In the genomic region with DNA sequence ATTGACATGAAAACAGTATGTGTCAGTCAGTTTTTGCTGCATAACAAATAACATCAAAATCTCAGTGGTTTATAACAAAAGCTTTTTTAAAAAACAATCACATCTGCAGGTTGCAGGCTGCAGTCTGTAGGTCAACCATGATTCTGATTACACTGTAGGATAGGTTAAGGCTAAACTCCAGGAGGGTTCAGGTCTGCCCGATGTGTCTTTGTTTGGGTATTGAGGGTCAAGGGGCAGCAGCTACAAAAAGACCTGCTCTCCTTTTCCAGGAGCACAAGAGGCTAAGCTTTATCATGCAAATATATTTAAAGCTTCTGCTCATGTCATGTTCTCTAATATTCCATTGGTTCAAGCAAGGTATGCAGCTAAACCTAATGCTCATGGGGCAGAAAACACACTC, we compare ENCODE assay signal across 11 cellular contexts. TPM values are rescaled to one million over a fixed set of nuclear protein-coding genes. Genes with fewer than 3 reads are reported as not detected.
"Had no signal": no experiment of that assay in that cellular context is flagged by ENCODE, and none has a peak within 500 bp of the region (broad histone marks: within the 10 kb centered on the region; RNA-seq: fewer than 3 reads in every experiment).

No MANE protein-coding gene starts in this region.

- H3K4me2 ChIP-seq: KMS-11 had no signal

- H3K9me3 ChIP-seq: HAP-1 had no signal

- H3K4me3 Mint-ChIP-seq: HFFc6, IgD-negative memory B cell had no signal

- H3K27ac ChIP-seq: GM23248, HL-60, KMS-11 had no signal

- H3K27me3 Mint-ChIP-seq: IgD-negative memory B cell had no signal

- ATAC-seq: HCT116, HepG2 had no signal

- H3K9ac ChIP-seq: GM23248, KMS-11 had no signal

- H3K4me1 Mint-ChIP-seq: IgD-negative memory B cell had no signal

- H2AFZ ChIP-seq: GM23248 had no signal

- H3K36me3 ChIP-seq: HAP-1 had no signal

- H3K4me1 ChIP-seq: HAP-1 had no signal

- H3K27ac Mint-ChIP-seq: HFFc6, IgD-negative memory B cell had no signal

- DNase-seq: GM23248, H7, HFFc6, KBM-7 had no signal

- H3K4me3 ChIP-seq: GM23248, HAP-1 had no signal

RNA-seq across cellular contexts. Expression of a gene that starts 18.2 kb away (rescaled TPM):
- total RNA-seq: H4, HepG2 had no signal
- polyA plus RNA-seq: HepG2, IgD-negative memory B cell had no signal
